Comparison of ENCODE assay signal across 1 cellular context in the genomic region with DNA sequence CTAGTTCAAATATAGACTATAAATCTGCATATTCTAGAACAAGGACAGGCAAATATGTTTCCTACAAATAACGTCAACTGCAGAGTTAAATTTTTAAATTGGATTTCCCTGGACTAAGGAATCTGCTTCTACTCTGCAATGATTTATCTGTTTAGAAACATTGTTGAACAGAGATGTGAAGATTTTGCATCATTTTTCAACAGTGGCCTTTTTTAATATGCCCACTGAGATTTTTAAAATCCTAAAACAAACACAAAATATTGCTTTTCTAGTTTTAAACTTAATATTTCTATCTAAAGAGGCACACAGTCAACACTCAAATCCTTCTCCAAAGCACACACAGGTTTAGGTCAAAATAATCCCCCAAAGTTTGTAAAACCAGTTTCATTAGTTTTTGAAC.
TF ChIP-seq lines count a peak whose summit lies in the region.

No MANE protein-coding gene starts in this region.

TF ChIP-seq in GM23338, 12 proteins besides CTCF, POLR2A, EP300 and RAD21 (continued from another document):
- TF ChIP-seq REST (IDR thresholded peaks at IDR 0.05; ENCODE audit: unreplicated experiment) (no peak), CREB1 (CRISPR knock-in tag; IDR thresholded peaks at IDR 0.05; ENCODE audit: low read depth) (no peak), ZNF331 (CRISPR knock-in tag; IDR thresholded peaks at IDR 0.05; ENCODE audit: low read depth) (no peak), EZH2 (IDR thresholded peaks at IDR 0.05; ENCODE audit: low read depth, unreplicated experiment) (no peak), ZNF114 (CRISPR knock-in tag; IDR thresholded peaks at IDR 0.05) (no peak), NANOG (IDR thresholded peaks at IDR 0.05; ENCODE audit: borderline replicate concordance) (no peak), STAT1 (IDR thresholded peaks at IDR 0.05; ENCODE audit: unreplicated experiment) (no peak), POLR2AphosphoS5 (IDR thresholded peaks at IDR 0.05; ENCODE audit: low read depth) (no peak), EZH2phosphoT487 (IDR thresholded peaks at IDR 0.05; ENCODE audit: unreplicated experiment) (no peak)
- TF ChIP-seq, protein P1, sequence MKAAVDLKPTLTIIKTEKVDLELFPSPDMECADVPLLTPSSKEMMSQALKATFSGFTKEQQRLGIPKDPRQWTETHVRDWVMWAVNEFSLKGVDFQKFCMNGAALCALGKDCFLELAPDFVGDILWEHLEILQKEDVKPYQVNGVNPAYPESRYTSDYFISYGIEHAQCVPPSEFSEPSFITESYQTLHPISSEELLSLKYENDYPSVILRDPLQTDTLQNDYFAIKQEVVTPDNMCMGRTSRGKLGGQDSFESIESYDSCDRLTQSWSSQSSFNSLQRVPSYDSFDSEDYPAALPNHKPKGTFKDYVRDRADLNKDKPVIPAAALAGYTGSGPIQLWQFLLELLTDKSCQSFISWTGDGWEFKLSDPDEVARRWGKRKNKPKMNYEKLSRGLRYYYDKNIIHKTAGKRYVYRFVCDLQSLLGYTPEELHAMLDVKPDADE (IDR thresholded peaks at IDR 0.05): no peak
- TF ChIP-seq, protein P2, sequence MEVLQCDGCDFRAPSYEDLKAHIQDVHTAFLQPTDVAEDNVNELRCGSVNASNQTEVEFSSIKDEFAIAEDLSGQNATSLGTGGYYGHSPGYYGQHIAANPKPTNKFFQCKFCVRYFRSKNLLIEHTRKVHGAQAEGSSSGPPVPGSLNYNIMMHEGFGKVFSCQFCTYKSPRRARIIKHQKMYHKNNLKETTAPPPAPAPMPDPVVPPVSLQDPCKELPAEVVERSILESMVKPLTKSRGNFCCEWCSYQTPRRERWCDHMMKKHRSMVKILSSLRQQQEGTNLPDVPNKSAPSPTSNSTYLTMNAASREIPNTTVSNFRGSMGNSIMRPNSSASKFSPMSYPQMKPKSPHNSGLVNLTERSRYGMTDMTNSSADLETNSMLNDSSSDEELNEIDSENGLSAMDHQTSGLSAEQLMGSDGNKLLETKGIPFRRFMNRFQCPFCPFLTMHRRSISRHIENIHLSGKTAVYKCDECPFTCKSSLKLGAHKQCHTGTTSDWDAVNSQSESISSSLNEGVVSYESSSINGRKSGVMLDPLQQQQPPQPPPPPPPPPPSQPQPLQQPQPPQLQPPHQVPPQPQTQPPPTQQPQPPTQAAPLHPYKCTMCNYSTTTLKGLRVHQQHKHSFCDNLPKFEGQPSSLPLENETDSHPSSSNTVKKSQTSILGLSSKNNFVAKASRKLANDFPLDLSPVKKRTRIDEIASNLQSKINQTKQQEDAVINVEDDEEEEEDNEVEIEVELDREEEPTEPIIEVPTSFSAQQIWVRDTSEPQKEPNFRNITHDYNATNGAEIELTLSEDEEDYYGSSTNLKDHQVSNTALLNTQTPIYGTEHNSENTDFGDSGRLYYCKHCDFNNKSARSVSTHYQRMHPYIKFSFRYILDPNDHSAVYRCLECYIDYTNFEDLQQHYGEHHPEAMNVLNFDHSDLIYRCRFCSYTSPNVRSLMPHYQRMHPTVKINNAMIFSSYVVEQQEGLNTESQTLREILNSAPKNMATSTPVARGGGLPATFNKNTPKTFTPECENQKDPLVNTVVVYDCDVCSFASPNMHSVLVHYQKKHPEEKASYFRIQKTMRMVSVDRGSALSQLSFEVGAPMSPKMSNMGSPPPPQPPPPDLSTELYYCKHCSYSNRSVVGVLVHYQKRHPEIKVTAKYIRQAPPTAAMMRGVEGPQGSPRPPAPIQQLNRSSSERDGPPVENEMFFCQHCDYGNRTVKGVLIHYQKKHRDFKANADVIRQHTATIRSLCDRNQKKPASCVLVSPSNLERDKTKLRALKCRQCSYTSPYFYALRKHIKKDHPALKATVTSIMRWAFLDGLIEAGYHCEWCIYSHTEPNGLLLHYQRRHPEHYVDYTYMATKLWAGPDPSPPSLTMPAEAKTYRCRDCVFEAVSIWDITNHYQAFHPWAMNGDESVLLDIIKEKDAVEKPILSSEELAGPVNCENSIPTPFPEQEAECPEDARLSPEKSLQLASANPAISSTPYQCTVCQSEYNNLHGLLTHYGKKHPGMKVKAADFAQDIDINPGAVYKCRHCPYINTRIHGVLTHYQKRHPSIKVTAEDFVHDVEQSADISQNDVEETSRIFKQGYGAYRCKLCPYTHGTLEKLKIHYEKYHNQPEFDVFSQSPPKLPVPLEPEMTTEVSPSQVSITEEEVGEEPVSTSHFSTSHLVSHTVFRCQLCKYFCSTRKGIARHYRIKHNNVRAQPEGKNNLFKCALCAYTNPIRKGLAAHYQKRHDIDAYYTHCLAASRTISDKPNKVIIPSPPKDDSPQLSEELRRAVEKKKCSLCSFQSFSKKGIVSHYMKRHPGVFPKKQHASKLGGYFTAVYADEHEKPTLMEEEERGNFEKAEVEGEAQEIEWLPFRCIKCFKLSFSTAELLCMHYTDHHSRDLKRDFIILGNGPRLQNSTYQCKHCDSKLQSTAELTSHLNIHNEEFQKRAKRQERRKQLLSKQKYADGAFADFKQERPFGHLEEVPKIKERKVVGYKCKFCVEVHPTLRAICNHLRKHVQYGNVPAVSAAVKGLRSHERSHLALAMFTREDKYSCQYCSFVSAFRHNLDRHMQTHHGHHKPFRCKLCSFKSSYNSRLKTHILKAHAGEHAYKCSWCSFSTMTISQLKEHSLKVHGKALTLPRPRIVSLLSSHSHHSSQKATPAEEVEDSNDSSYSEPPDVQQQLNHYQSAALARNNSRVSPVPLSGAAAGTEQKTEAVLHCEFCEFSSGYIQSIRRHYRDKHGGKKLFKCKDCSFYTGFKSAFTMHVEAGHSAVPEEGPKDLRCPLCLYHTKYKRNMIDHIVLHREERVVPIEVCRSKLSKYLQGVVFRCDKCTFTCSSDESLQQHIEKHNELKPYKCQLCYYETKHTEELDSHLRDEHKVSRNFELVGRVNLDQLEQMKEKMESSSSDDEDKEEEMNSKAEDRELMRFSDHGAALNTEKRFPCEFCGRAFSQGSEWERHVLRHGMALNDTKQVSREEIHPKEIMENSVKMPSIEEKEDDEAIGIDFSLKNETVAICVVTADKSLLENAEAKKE (CRISPR knock-in tag; IDR thresholded peaks at IDR 0.05): no peak
